In the genomic region with DNA sequence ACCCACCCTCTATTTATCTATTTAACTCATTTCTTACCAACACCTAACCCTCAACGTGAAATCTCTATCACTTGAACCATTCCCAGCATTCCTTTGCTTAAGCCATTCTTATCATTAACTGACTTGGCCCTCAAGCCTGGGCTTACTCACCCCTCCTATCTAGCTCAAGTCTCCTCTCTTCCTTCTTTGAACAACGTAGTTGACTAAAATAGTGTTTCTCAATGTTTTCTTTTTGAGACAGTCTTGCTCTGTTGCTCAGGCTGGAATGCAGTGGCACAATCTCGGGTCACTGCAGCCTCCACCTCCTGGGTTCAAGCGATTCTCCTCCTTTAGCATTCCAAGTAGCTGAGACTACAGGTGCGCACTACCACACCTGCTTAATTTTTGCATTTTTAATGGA, we compare ENCODE assay signal across 17 cellular contexts.
"Had no signal": no experiment of that assay in that cellular context is flagged by ENCODE, and none has a peak within 500 bp of the region (broad histone marks: within the 10 kb centered on the region; RNA-seq: fewer than 3 reads in every experiment).

No MANE protein-coding gene starts in this region.

- H3K27me3 ChIP-seq: heart left ventricle, pancreas, stomach had no signal

- H3K36me3 ChIP-seq: pancreas, thoracic aorta had no signal

- H3K9me3 ChIP-seq: heart left ventricle, pancreas, stomach, thoracic aorta had no signal

- H3K27ac ChIP-seq: heart left ventricle, pancreas, stomach, thoracic aorta, VCaP had no signal

- DNase-seq: activated CD4-positive, alpha-beta memory T cell treated with anti-CD3 and anti-CD28 coated beads, Interleukin-2, amount 10 ng/mL, durations not matched to agents 7 days and 5 days; activated CD4-positive, alpha-beta T cell treated with anti-CD3 and anti-CD28 coated beads for 36 hours; activated CD8-positive, alpha-beta memory T cell treated with anti-CD3 and anti-CD28 coated beads, Interleukin-2, amount 50 U/mL, for 4 hours; activated naive CD4-positive, alpha-beta T cell treated with Interleukin-2 at 50 U/mL for 16 hours; amniotic stem cell; heart left ventricle; left ventricle myocardium superior; pancreas; retina; stimulated activated CD4-positive, alpha-beta T cell treated with anti-CD3 and anti-CD28 coated beads, Interleukin-15, amount 100 ng/mL, for 24 hours; stimulated activated CD4-positive, alpha-beta T cell treated with anti-CD3 and anti-CD28 coated beads, Interleukin-4, amount 100 ng/mL, for 24 hours; stomach; T1000 had no signal

- FAIRE-seq: frontal cortex, islet of Langerhans, pancreas had no signal

- H3K4me3 ChIP-seq: heart left ventricle, pancreas, stomach, thoracic aorta had no signal

- ATAC-seq: activated CD4-positive, alpha-beta T cell treated with anti-CD3 and anti-CD28 coated beads for 36 hours; heart left ventricle; left ventricle myocardium superior had no signal
